Comparison of ENCODE assay signal across 20 cellular contexts in genomic region chr11:32043737-32044515, GRCh38.
"Had no signal": no experiment of that assay in that cellular context is flagged by ENCODE, and none has a peak within 500 bp of the region (broad histone marks: within the 10 kb centered on the region; RNA-seq: fewer than 3 reads in every experiment).

No MANE protein-coding gene starts in this region.

- H3K9me3 ChIP-seq: adrenal gland, ovary, psoas muscle had no signal

- ATAC-seq: activated naive CD4-positive, alpha-beta T cell treated with anti-CD3 and anti-CD28 coated beads, Interleukin-2, amount 50 U/mL, for 72 hours; esophagus mucosa; left lobe of liver; psoas muscle; sciatic nerve; stimulated activated naive B cell treated with anti-CD40 and anti-IgM and Interleukin-4, amounts not matched to agents 10 μg/mL and 1 μg/mL and 100 μg/mL, for 72 hours; T-helper 17 cell had no signal

- DNase-seq: activated CD4-positive, alpha-beta T cell treated with anti-CD3 and anti-CD28 coated beads for 1 hour; activated CD4-positive, alpha-beta T cell treated with anti-CD3 and anti-CD28 coated beads, Interleukin-2, amount 50 U/mL, for 4 hours; activated gamma-delta T cell treated with Interleukin-2 at 50 U/mL for 16 hours; adrenal gland; cerebellar nuclear complex; cortex of kidney; effector CD4-positive, alpha-beta T cell; foreskin fibroblast; hippocampal formation; islet precursor cell; ovary; psoas muscle; stimulated activated naive B cell treated with anti-CD40 and anti-IgM and Interleukin-4, amounts not matched to agents 10 μg/mL and 1 μg/mL and 100 μg/mL, for 72 hours; T-helper 17 cell had no signal

- H3K27me3 ChIP-seq: ovary had no signal

- H3K4me1 ChIP-seq: adrenal gland, psoas muscle had no signal

- H3K4me3 ChIP-seq: adrenal gland, lung, ovary, psoas muscle had no signal

- H3K27ac ChIP-seq: adrenal gland, ovary, psoas muscle, VCaP had no signal

- H3K36me3 ChIP-seq: adrenal gland, ovary had no signal
